In genomic region chr12:132506730-132507538, GRCh38 we compare ENCODE assay signal across 8 cellular contexts. TPM values are rescaled to one million over a fixed set of nuclear protein-coding genes. Genes with fewer than 3 reads are reported as not detected.
DNase-seq lines count a peak whose midpoint lies in the region; ATAC-seq and TF ChIP-seq lines count a peak whose summit lies in the region.

No MANE protein-coding gene starts in this region.

- H3K27me3 Mint-ChIP-seq in naive thymus-derived CD8-positive, alpha-beta T cell: no peaks in the 10 kb centered on the region

- no peak overlapping the region for H3K4me3 ChIP-seq in epithelial cell of esophagus (ENCODE audit: low read length)

- peak overlapping the region; percentile 55 to 85 (median 68) for H3K4me3 Mint-ChIP-seq in naive thymus-derived CD8-positive, alpha-beta T cell

- H3K4me1 Mint-ChIP-seq in naive thymus-derived CD8-positive, alpha-beta T cell: peaks cover 27 to 57% (median 53%) of the 10 kb centered on the region in 4 donors

- H3K27ac Mint-ChIP-seq in naive thymus-derived CD8-positive, alpha-beta T cell: peak overlapping the region; percentile 37 to 94 (median 88)

- H3K36me3 Mint-ChIP-seq in naive thymus-derived CD8-positive, alpha-beta T cell: peaks cover 0 to 9% (median 0%) of the 10 kb centered on the region in 3 donors

- peak; percentile 85 to 86 for ATAC-seq in naive thymus-derived CD8-positive, alpha-beta T cell
- ATAC-seq in stimulated activated naive CD8-positive, alpha-beta T cell treated with anti-CD3 and anti-CD28 coated beads, Interleukin-15, Interleukin-2, amounts not matched to agents 100 U/mL and 50 U/mL, for 24 hours: peak; percentile 88

- POLR2A ChIA-PET in naive thymus-derived CD8-positive, alpha-beta T cell (lab: Charles Lee): interaction anchor here (0.8 to 1.6 kb wide), 5 partner anchors 15 to 61 kb away, joined by 3 to 5 read pairs (median 3); no protein-coding TSS in a partner anchor

- no peaks in the 10 kb centered on the region for H3K9me3 Mint-ChIP-seq in naive thymus-derived CD8-positive, alpha-beta T cell

- no peak for TF ChIP-seq CTCF in epithelial cell of esophagus (IDR thresholded peaks at IDR 0.05; ENCODE audit: insufficient read depth, low read depth, low read length, missing control alignments)

- DNase-seq in EL: peak; percentile 61
- peak in 46 of 76 experiments; percentile 5 to 77 (median 40) for DNase-seq in HUDEP-2 (lab: John Stamatoyannopoulos, UW; ENCODE audit: unreplicated experiment in 76 of 76)
- peak; percentile 84 for DNase-seq in activated CD8-positive, alpha-beta memory T cell treated with anti-CD3 and anti-CD28 coated beads for 24 hours
- DNase-seq in epithelial cell of esophagus (ENCODE audit: low read depth): peak; percentile 40
- DNase-seq in naive thymus-derived CD8-positive, alpha-beta T cell: peak; percentile 48 to 83 (median 66)
- peak; percentile 79 for DNase-seq in stimulated activated naive CD8-positive, alpha-beta T cell treated with anti-CD3 and anti-CD28 coated beads, Interleukin-15, Interleukin-2, amounts not matched to agents 100 U/mL and 50 U/mL, for 24 hours
- no peak for DNase-seq in T1000 (lab: John Stamatoyannopoulos, UW)
- no peak for DNase-seq in OCI-M1 (lab: John Stamatoyannopoulos, UW)

RNA-seq across cellular contexts. Expression of gene FBRSL1, which starts 17.0 kb away (rescaled TPM):
- total RNA-seq in naive thymus-derived CD8-positive, alpha-beta T cell: 100 to 1,000 TPM in 1 of 2 experiments, 10 to 100 TPM in 1; 97.5 to 101 TPM
- 1 to 10 TPM in 1 of 3 donors, under 1 TPM in 2; 0.38 to 1.0 (median 0.42) TPM for polyA plus RNA-seq in naive thymus-derived CD8-positive, alpha-beta T cell

Comparison
In these comparisons a context has a peak if more than half of its experiments do, and no peak if none do; other contexts are left out.
1. DNase-seq: peak in EL (single experiment), HUDEP-2 (46 of 76), activated CD8-positive, alpha-beta memory T cell treated with anti-CD3 and anti-CD28 coated beads for 24 hours (single experiment), epithelial cell of esophagus (single experiment), naive thymus-derived CD8-positive, alpha-beta T cell (10 of 10) and stimulated activated naive CD8-positive, alpha-beta T cell treated with anti-CD3 and anti-CD28 coated beads, Interleukin-15, Interleukin-2, amounts not matched to agents 100 U/mL and 50 U/mL, for 24 hours (single experiment); none in T1000 (single experiment) and OCI-M1 (single experiment).